In the genomic region with DNA sequence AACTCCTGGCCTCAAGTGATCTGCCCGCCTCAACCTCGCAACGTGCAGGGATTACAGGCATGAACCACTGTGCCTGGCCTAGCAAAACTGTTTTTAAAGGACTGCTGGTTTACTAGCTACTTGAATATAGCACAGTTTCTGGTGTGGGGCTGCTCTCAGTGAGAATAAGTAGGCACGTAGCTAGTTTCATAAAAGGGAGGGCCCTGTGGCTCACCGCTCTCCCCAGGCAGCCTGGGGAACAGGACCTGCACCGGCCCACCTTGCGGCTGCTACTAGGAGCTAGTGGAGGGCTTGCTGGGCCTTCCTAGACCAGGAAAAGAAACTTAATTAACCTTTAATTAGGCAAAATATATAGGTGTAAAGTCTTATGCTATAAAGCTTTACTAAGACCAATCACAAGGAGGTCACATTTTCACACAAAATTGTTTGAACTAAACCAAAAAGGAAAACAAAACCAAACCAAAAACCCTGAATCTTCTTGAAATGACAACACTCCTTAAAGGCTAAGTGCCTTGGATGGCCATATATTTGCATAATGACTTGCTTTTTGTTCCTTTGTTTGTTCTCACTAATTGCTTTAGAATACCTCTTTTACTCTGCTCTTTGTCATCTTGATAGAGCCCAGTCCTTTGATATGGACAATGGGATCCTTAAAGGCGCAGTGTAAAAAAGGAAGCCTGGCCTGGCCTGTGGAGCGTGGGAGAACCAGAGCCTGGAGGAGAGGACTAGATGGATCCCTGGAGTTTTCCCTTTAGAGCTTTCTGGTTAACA, we compare ENCODE assay signal across 17 cellular contexts.
DNase-seq lines count a peak whose midpoint lies in the region; ATAC-seq and FAIRE-seq lines count a peak whose summit lies in the region.
"Had no signal": no experiment of that assay in that cellular context is flagged by ENCODE, and none has a peak within 500 bp of the region (broad histone marks: within the 10 kb centered on the region; RNA-seq: fewer than 3 reads in every experiment).

No MANE protein-coding gene starts in this region.

- H3K27me3 ChIP-seq in MG63: no peaks in the 10 kb centered on the region

- no peaks in the 10 kb centered on the region for H3K9me3 ChIP-seq in MG63
- H3K9me3 ChIP-seq: heart right ventricle had no signal

- ATAC-seq in GM18511 (IDR thresholded peaks at IDR 0.05; ENCODE audit: unreplicated experiment) (peak; percentile 42), GM21529 (IDR thresholded peaks at IDR 0.05; ENCODE audit: unreplicated experiment) (peak; percentile 65), HG03432 (IDR thresholded peaks at IDR 0.05; ENCODE audit: unreplicated experiment) (peak; percentile 67)
- ATAC-seq: esophagus mucosa; heart right ventricle; naive thymus-derived CD4-positive, alpha-beta T cell had no signal

- no peak for FAIRE-seq in GM19239 (lab: Jason Lieb, UNC)

- H3K36me3 ChIP-seq in MG63: no peaks in the 10 kb centered on the region
- H3K36me3 ChIP-seq: heart right ventricle had no signal

- no peak overlapping the region for H3K4me3 ChIP-seq in MG63
- H3K4me3 ChIP-seq: heart right ventricle had no signal

- DNase-seq in iPS DF 19.7 (ENCODE audit: low read depth, low spot score) (peak; percentile 84), NCI-H187 (lab: John Stamatoyannopoulos, UW) (no peak), MG63 (no peak), HPDE6-E6E7 (ENCODE audit: extremely low spot score) (no peak), GM19239 (ENCODE audit: insufficient read length, low spot score) (no peak)
- DNase-seq: activated CD4-positive, CD25-positive, alpha-beta regulatory T cell; activated naive CD4-positive, alpha-beta T cell; Calu3; heart right ventricle; KBM-7; naive thymus-derived CD4-positive, alpha-beta T cell; NCI-H187 treated with DMSO at 0.1 percent for 48 hours; NCI-H510A treated with DMSO at 0.1 percent for 48 hours had no signal
